Comparison of ENCODE assay signal across 1 cellular context in the genomic region with DNA sequence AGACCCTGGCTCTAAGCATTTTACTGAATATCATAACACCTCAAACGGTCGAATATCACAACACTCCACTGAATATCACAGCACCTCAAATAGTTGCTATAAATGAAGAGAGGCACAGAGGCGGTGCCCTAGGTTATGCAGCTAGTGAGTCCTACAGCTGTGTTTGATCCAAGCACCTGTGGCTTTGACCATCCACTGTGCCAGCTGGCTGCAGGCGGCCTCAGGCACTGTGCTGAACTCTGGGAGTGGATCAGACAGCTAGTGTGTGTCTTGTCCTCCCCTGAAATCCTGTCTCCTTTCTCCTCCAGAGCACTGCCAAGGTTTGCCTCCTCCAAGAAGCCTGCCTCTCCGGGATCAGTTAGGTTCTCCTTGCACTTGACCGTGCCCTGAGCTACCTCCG.
A peak's percentile ranks its signal among the peaks of the same experiment; 100 is the strongest.
TF ChIP-seq lines count a peak whose summit lies in the region.

No MANE protein-coding gene starts in this region.

TF ChIP-seq in HEK293, 187 proteins besides CTCF, POLR2A, EP300 and RAD21 (continued from another document):
- TF ChIP-seq ZNF560 (tag by site-specific recombination; IDR thresholded peaks at IDR 0.05; ENCODE audit: borderline replicate concordance) (no peak), ZNF664 (tag by site-specific recombination; IDR thresholded peaks at IDR 0.05) (no peak), ZNF549 (tag by site-specific recombination; IDR thresholded peaks at IDR 0.05) (no peak), SCRT2 (tag by site-specific recombination; IDR thresholded peaks at IDR 0.05) (peak; percentile 77), ZNF521 (tag by site-specific recombination; IDR thresholded peaks at IDR 0.05) (no peak), ZNF558 (tag by site-specific recombination; IDR thresholded peaks at IDR 0.05) (no peak)
